19 cellular contexts compared by ENCODE assay signal in genomic region chr15:64143276-64143675, GRCh38. TPM values are rescaled to one million over a fixed set of nuclear protein-coding genes. Genes with fewer than 3 reads are reported as not detected.
DNase-seq lines count a peak whose midpoint lies in the region; ATAC-seq, FAIRE-seq and TF ChIP-seq lines count a peak whose summit lies in the region.
"Had no signal": no experiment of that assay in that cellular context is flagged by ENCODE, and none has a peak within 500 bp of the region (broad histone marks: within the 10 kb centered on the region; RNA-seq: fewer than 3 reads in every experiment).

No MANE protein-coding gene starts in this region.

- no peak overlapping the region for H3K56ac ChIP-seq in mesendoderm (ENCODE audit: low read length)

- no peak overlapping the region for H2BK5ac ChIP-seq in mesendoderm (ENCODE audit: low read length)

- no peak overlapping the region for H3K27ac ChIP-seq in mesendoderm (ENCODE audit: low read depth, low read length)
- H3K27ac ChIP-seq: A549, GM23248, SK-N-MC had no signal

- no peak overlapping the region for H2AK5ac ChIP-seq in mesendoderm (ENCODE audit: low read length)

- CTCF ChIA-PET in WTC11 (lab: Charles Lee), result interaction anchor here (0.6 to 4.9 kb wide), 3 partner anchors 10 to 225 kb away, joined by 3 to 39 read pairs (median 3); no protein-coding TSS in a partner anchor

- H3K4me3 ChIP-seq in mesendoderm (ENCODE audit: low read length), result no peak overlapping the region
- H3K4me3 ChIP-seq: A549, GM23248, SK-N-MC had no signal

- TF ChIP-seq CTCF in WTC11 (IDR thresholded peaks at IDR 0.05), result no peak

- WGBS in mesendoderm (ENCODE audit: extremely low coverage, insufficient coverage, low lambda C conversion rate), result no CpG with 5 or more reads among the region's 6 CpGs

- H4K8ac ChIP-seq in mesendoderm (ENCODE audit: low read depth, low read length), result no peak overlapping the region

- H3K4me2 ChIP-seq in mesendoderm (ENCODE audit: low read length), result no peak overlapping the region
- H3K4me2 ChIP-seq: A549 had no signal

- H3K4me3 Mint-ChIP-seq in activated naive CD8-positive, alpha-beta T cell treated with anti-CD3 and anti-CD28 coated beads, Interleukin-2, amount 50 U/mL, for 24 hours, result no peak overlapping the region
- H3K4me3 Mint-ChIP-seq in activated naive CD8-positive, alpha-beta T cell treated with anti-CD3 and anti-CD28 coated beads for 36 hours, result no peak overlapping the region
- H3K4me3 Mint-ChIP-seq in WTC11, result no peak overlapping the region
- H3K4me3 Mint-ChIP-seq: HFFc6 had no signal

- ATAC-seq in activated naive CD8-positive, alpha-beta T cell treated with anti-CD3 and anti-CD28 coated beads, Interleukin-2, amount 50 U/mL, for 24 hours, result no peak
- peak; percentile 43 for ATAC-seq in WTC11
- ATAC-seq in HG03520 (IDR thresholded peaks at IDR 0.05; ENCODE audit: unreplicated experiment), result no peak
- ATAC-seq: A549, Right ventricle myocardium inferior had no signal

- no peaks in the 10 kb centered on the region for H3K27me3 ChIP-seq in mesendoderm (ENCODE audit: insufficient read depth, low read length, poor library complexity)

- H3K9ac ChIP-seq in mesendoderm (ENCODE audit: low read length), result no peak overlapping the region
- H3K9ac ChIP-seq: GM23248 had no signal

- no peaks in the 10 kb centered on the region for H3K27me3 Mint-ChIP-seq in activated naive CD8-positive, alpha-beta T cell treated with anti-CD3 and anti-CD28 coated beads, Interleukin-2, amount 50 U/mL, for 24 hours
- no peaks in the 10 kb centered on the region for H3K27me3 Mint-ChIP-seq in activated naive CD8-positive, alpha-beta T cell treated with anti-CD3 and anti-CD28 coated beads for 36 hours
- H3K27me3 Mint-ChIP-seq in WTC11 (ENCODE audit: low read depth), result no peaks in the 10 kb centered on the region

- DNase-seq in activated naive CD8-positive, alpha-beta T cell treated with anti-CD3 and anti-CD28 coated beads, Interleukin-2, amount 50 U/mL, for 24 hours, result no peak
- DNase-seq in activated naive CD8-positive, alpha-beta T cell treated with anti-CD3 and anti-CD28 coated beads for 36 hours, result no peak
- DNase-seq in WTC11 (ENCODE audit: low spot score) (no peak), mesendoderm (peak; percentile 35), OCI-M2 (lab: John Stamatoyannopoulos, UW; ENCODE audit: unreplicated experiment) (no peak), HTR-8/SVneo (ENCODE audit: insufficient read length, low spot score) (no peak), globus pallidus (ENCODE audit: low spot score) (no peak)
- DNase-seq: Caco-2, GM23248, HFFc6, Kasumi-1, NCI-H1436, NCI-H2029 treated with DMSO at 0.1 percent for 48 hours, NCI-H345, NCI-H526 treated with DMSO at 0.1 percent for 48 hours had no signal

- H3K36me3 ChIP-seq in mesendoderm (ENCODE audit: control insufficient read depth, insufficient read depth, low read length), result no peaks in the 10 kb centered on the region

- H3K79me1 ChIP-seq in mesendoderm (ENCODE audit: low read length), result no peaks in the 10 kb centered on the region

- H2BK120ac ChIP-seq in mesendoderm (ENCODE audit: low read depth, low read length), result no peak overlapping the region

- H3K4ac ChIP-seq in mesendoderm (ENCODE audit: low read depth, low read length), result no peak overlapping the region

- no peaks in the 10 kb centered on the region for H3K79me2 ChIP-seq in mesendoderm (ENCODE audit: control insufficient read depth, insufficient read depth, low read length)

- no peak overlapping the region for H3K23ac ChIP-seq in mesendoderm (ENCODE audit: low read length)

- no peaks in the 10 kb centered on the region for H3K9me3 Mint-ChIP-seq in activated naive CD8-positive, alpha-beta T cell treated with anti-CD3 and anti-CD28 coated beads, Interleukin-2, amount 50 U/mL, for 24 hours
- no peaks in the 10 kb centered on the region for H3K9me3 Mint-ChIP-seq in activated naive CD8-positive, alpha-beta T cell treated with anti-CD3 and anti-CD28 coated beads for 36 hours
- H3K9me3 Mint-ChIP-seq in WTC11, result no peaks in the 10 kb centered on the region
- H3K9me3 Mint-ChIP-seq: HFFc6 had no signal

- no peak overlapping the region for H3K18ac ChIP-seq in mesendoderm (ENCODE audit: low read length)

- H3K4me1 Mint-ChIP-seq in activated naive CD8-positive, alpha-beta T cell treated with anti-CD3 and anti-CD28 coated beads, Interleukin-2, amount 50 U/mL, for 24 hours, result no peaks in the 10 kb centered on the region
- no peaks in the 10 kb centered on the region for H3K4me1 Mint-ChIP-seq in activated naive CD8-positive, alpha-beta T cell treated with anti-CD3 and anti-CD28 coated beads for 36 hours
- no peaks in the 10 kb centered on the region for H3K4me1 Mint-ChIP-seq in WTC11

- POLR2A ChIA-PET in WTC11 (lab: Charles Lee), result interaction anchor here (0.6 kb wide), 1 partner anchor 227 kb away, joined by 4 read pairs; no protein-coding TSS in a partner anchor

- no peak overlapping the region for H2BK15ac ChIP-seq in mesendoderm (replicated peaks; ENCODE audit: low read depth)

- H4K5ac ChIP-seq in mesendoderm (ENCODE audit: low read length), result no peak overlapping the region

- no peaks in the 10 kb centered on the region for H3K4me1 ChIP-seq in mesendoderm (ENCODE audit: control insufficient read depth, low read depth, low read length)
- H3K4me1 ChIP-seq: A549, Caco-2 had no signal

- FAIRE-seq in HTR-8/SVneo (lab: Jason Lieb, UNC), result no peak
- FAIRE-seq: A549 had no signal

- peaks cover 7% of the 10 kb centered on the region for H3K36me3 Mint-ChIP-seq in activated naive CD8-positive, alpha-beta T cell treated with anti-CD3 and anti-CD28 coated beads, Interleukin-2, amount 50 U/mL, for 24 hours (ENCODE audit: low read depth)
- H3K36me3 Mint-ChIP-seq in activated naive CD8-positive, alpha-beta T cell treated with anti-CD3 and anti-CD28 coated beads for 36 hours, result peaks cover 2% of the 10 kb centered on the region
- peaks cover under 1% of the 10 kb centered on the region; the same call in 1 of the 2 replicates for H3K36me3 Mint-ChIP-seq in WTC11

- peak overlapping the region; percentile 15 for H3K27ac Mint-ChIP-seq in activated naive CD8-positive, alpha-beta T cell treated with anti-CD3 and anti-CD28 coated beads, Interleukin-2, amount 50 U/mL, for 24 hours
- no peak overlapping the region for H3K27ac Mint-ChIP-seq in activated naive CD8-positive, alpha-beta T cell treated with anti-CD3 and anti-CD28 coated beads for 36 hours
- H3K27ac Mint-ChIP-seq in WTC11, result no peak overlapping the region
- H3K27ac Mint-ChIP-seq: HFFc6 had no signal

TF ChIP-seq in WTC11, 78 proteins besides CTCF, POLR2A, EP300 and RAD21:
- TF ChIP-seq GTF2I (CRISPR knock-in tag; conservative IDR thresholded peaks at IDR 0.05) (no peak), SMAD4 (CRISPR knock-in tag; IDR thresholded peaks at IDR 0.05) (no peak), SOX15 (CRISPR knock-in tag; IDR thresholded peaks at IDR 0.05) (no peak), ATF1 (CRISPR knock-in tag; IDR thresholded peaks at IDR 0.05) (no peak), ZNF232 (CRISPR knock-in tag; IDR thresholded peaks at IDR 0.05) (no peak), OVOL2 (CRISPR knock-in tag; IDR thresholded peaks at IDR 0.05; ENCODE audit: borderline replicate concordance) (no peak), FOXJ3 (CRISPR knock-in tag; IDR thresholded peaks at IDR 0.05; ENCODE audit: borderline replicate concordance) (no peak)

RNA-seq across cellular contexts. Expression of gene SNX22, which starts 8.3 kb away (rescaled TPM):
- total RNA-seq in activated naive CD8-positive, alpha-beta T cell treated with anti-CD3 and anti-CD28 coated beads for 36 hours, result under 1 TPM; 0.42 to 0.74 TPM
- 5.9 to 6.1 TPM (median 5.9 TPM) in 3 replicates for total RNA-seq in WTC11 (2021)
- polyA plus RNA-seq in mesendoderm (2013, experiment 1 of 2), result 1.2 TPM
- 1.2 TPM for polyA plus RNA-seq in mesendoderm (2013, experiment 2 of 2)
- total RNA-seq: GM23248 had no signal

RNA-seq across cellular contexts. Expression of gene PPIB, which starts 19.5 kb away (rescaled TPM):
- total RNA-seq in activated naive CD8-positive, alpha-beta T cell treated with anti-CD3 and anti-CD28 coated beads for 36 hours, result 100 to 1,000 TPM; 315 to 318 TPM
- 469 to 495 TPM (median 485 TPM) in 3 replicates for total RNA-seq in WTC11 (2021)
- 643 TPM for polyA plus RNA-seq in mesendoderm (2013, experiment 1 of 2)
- polyA plus RNA-seq in mesendoderm (2013, experiment 2 of 2), result 637 TPM

RNA-seq across cellular contexts. Expression of gene SNX1, which starts 47.5 kb away (rescaled TPM):
- total RNA-seq in activated naive CD8-positive, alpha-beta T cell treated with anti-CD3 and anti-CD28 coated beads for 36 hours, result 10 to 100 TPM; 79.8 to 88.6 TPM
- total RNA-seq in WTC11 (2021), result 60.2 to 65.7 TPM (median 61.8 TPM) in 3 replicates
- 39.2 TPM for polyA plus RNA-seq in mesendoderm (2013, experiment 1 of 2)
- 41.6 TPM for polyA plus RNA-seq in mesendoderm (2013, experiment 2 of 2)

RNA-seq across cellular contexts. Expression of gene CIAO2A, which starts 49.6 kb away (rescaled TPM):
- 10 to 100 TPM; 95.2 to 99.2 TPM for total RNA-seq in activated naive CD8-positive, alpha-beta T cell treated with anti-CD3 and anti-CD28 coated beads for 36 hours
- 67.6 to 73.6 TPM (median 72.3 TPM) in 3 replicates for total RNA-seq in WTC11 (2021)
- 100.0 TPM for polyA plus RNA-seq in mesendoderm (2013, experiment 1 of 2)
- polyA plus RNA-seq in mesendoderm (2013, experiment 2 of 2), result 131 TPM
